8 cellular contexts compared by ENCODE assay signal in genomic region chr12:19431407-19432308, GRCh38. TPM values are rescaled to one million over a fixed set of nuclear protein-coding genes. Genes with fewer than 3 reads are reported as not detected.
A peak's percentile ranks its signal among the peaks of the same experiment; 100 is the strongest.
DNase-seq lines count a peak whose midpoint lies in the region; ATAC-seq and TF ChIP-seq lines count a peak whose summit lies in the region.

No MANE protein-coding gene starts in this region.

- H3K9me3 Mint-ChIP-seq in stimulated activated naive CD8-positive, alpha-beta T cell treated with anti-CD3 and anti-CD28 coated beads, Interleukin-15, Interleukin-2, amounts not matched to agents 100 ng/mL and 50 ng/mL, for 24 hours: no peaks in the 10 kb centered on the region
- no peaks in the 10 kb centered on the region for H3K9me3 Mint-ChIP-seq in CD8-positive, alpha-beta T cell

- H3K4me3 Mint-ChIP-seq in stimulated activated naive CD8-positive, alpha-beta T cell treated with anti-CD3 and anti-CD28 coated beads, Interleukin-15, Interleukin-2, amounts not matched to agents 100 ng/mL and 50 ng/mL, for 24 hours: peak overlapping the region; percentile 20
- H3K4me3 Mint-ChIP-seq in CD8-positive, alpha-beta T cell: no peak overlapping the region

- no peaks in the 10 kb centered on the region for H3K9me3 ChIP-seq in CD8-positive, alpha-beta T cell (ENCODE audit: low read length)

- peak overlapping the region; percentile 53 for H3K27ac ChIP-seq in 22Rv1
- no peak overlapping the region for H3K27ac ChIP-seq in CD8-positive, alpha-beta T cell (ENCODE audit: low read depth, low read length)

- ATAC-seq in HG03175 (IDR thresholded peaks at IDR 0.05; ENCODE audit: unreplicated experiment): peak; percentile 58
- no peak for ATAC-seq in CD8-positive, alpha-beta T cell
- ATAC-seq in left lobe of liver: no peak

- intact Hi-C loops in CD8-positive, alpha-beta T cell (cut with DNase I, micrococcal nuclease): no loop called here

- peaks cover 35% of the 10 kb centered on the region for H3K4me1 Mint-ChIP-seq in stimulated activated naive CD8-positive, alpha-beta T cell treated with anti-CD3 and anti-CD28 coated beads, Interleukin-15, Interleukin-2, amounts not matched to agents 100 ng/mL and 50 ng/mL, for 24 hours (ENCODE audit: low read depth)
- H3K4me1 Mint-ChIP-seq in CD8-positive, alpha-beta T cell (ENCODE audit: low read depth): peaks cover 17% of the 10 kb centered on the region

- CTCF ChIA-PET in CD8-positive, alpha-beta T cell (lab: Charles Lee): no interaction called here

- H3K27me3 ChIP-seq in CD8-positive, alpha-beta T cell (ENCODE audit: insufficient read depth, low read length): no peaks in the 10 kb centered on the region

- H3K36me3 Mint-ChIP-seq in stimulated activated naive CD8-positive, alpha-beta T cell treated with anti-CD3 and anti-CD28 coated beads, Interleukin-15, Interleukin-2, amounts not matched to agents 100 ng/mL and 50 ng/mL, for 24 hours (ENCODE audit: low read depth): no peaks in the 10 kb centered on the region
- H3K36me3 Mint-ChIP-seq in CD8-positive, alpha-beta T cell: no peaks in the 10 kb centered on the region

- in situ Hi-C loops in GM13977 (cut with MboI; ENCODE audit: low pct_unique_long_range_greater_than_20kb, low sequenced_read_pairs, unreplicated experiment): no loop called here

- H3K27ac Mint-ChIP-seq in stimulated activated naive CD8-positive, alpha-beta T cell treated with anti-CD3 and anti-CD28 coated beads, Interleukin-15, Interleukin-2, amounts not matched to agents 100 ng/mL and 50 ng/mL, for 24 hours: peak overlapping the region; percentile 97
- no peak overlapping the region for H3K27ac Mint-ChIP-seq in CD8-positive, alpha-beta T cell

- POLR2A ChIA-PET in CD8-positive, alpha-beta T cell (lab: Charles Lee): no interaction called here

- DNase-seq in GM13977 (ENCODE audit: low spot score) (peak; percentile 45), fibroblast of the aortic adventitia (ENCODE audit: low read depth) (peak; percentile 84), left lobe of liver (ENCODE audit: low spot score) (no peak)
- peak; percentile 40 for DNase-seq in activated CD4-positive, CD25-positive, alpha-beta regulatory T cell treated with anti-CD3 and anti-CD28 coated beads, Interleukin-2, amount 50 U/mL, for 72 hours
- no peak for DNase-seq in CD8-positive, alpha-beta T cell

- peaks cover 9% of the 10 kb centered on the region for H3K4me1 ChIP-seq in CD8-positive, alpha-beta T cell (ENCODE audit: insufficient read depth, low read length)

- TF ChIP-seq CTCF in 22Rv1 (IDR thresholded peaks at IDR 0.05) (no peak), GM13977 (IDR thresholded peaks at IDR 0.05; ENCODE audit: extremely low read depth, insufficient read depth, missing control alignments) (no peak), fibroblast of the aortic adventitia (IDR thresholded peaks at IDR 0.05; ENCODE audit: insufficient read depth, low read length) (no peak)
- TF ChIP-seq CTCF in CD8-positive, alpha-beta T cell (IDR thresholded peaks at IDR 0.05): no peak

- no peak overlapping the region for H3K4me3 ChIP-seq in fibroblast of the aortic adventitia (ENCODE audit: low read depth, low read length)
- H3K4me3 ChIP-seq in CD8-positive, alpha-beta T cell (ENCODE audit: low read depth, low read length): no peak overlapping the region

- H3K36me3 ChIP-seq in CD8-positive, alpha-beta T cell (ENCODE audit: insufficient read depth, low read length): no peaks in the 10 kb centered on the region

- H3K27me3 Mint-ChIP-seq in stimulated activated naive CD8-positive, alpha-beta T cell treated with anti-CD3 and anti-CD28 coated beads, Interleukin-15, Interleukin-2, amounts not matched to agents 100 ng/mL and 50 ng/mL, for 24 hours: no peaks in the 10 kb centered on the region
- H3K27me3 Mint-ChIP-seq in CD8-positive, alpha-beta T cell (ENCODE audit: low read depth): no peaks in the 10 kb centered on the region

RNA-seq across cellular contexts. Expression of gene AEBP2, which starts 7.6 kb away (rescaled TPM):
- 17.9 and 72.5 TPM in 2 replicates for total RNA-seq in fibroblast of the aortic adventitia (ENCODE audit: low replicate concordance)
- total RNA-seq in CD8-positive, alpha-beta T cell: 10 to 100 TPM; 54.0 to 57.9 TPM
- total RNA-seq in left lobe of liver: 8.5 TPM

Comparison
In these comparisons a context has a peak if more than half of its experiments do, and no peak if none do; other contexts are left out.
1. DNase-seq: peak in GM13977 (single experiment), activated CD4-positive, CD25-positive, alpha-beta regulatory T cell treated with anti-CD3 and anti-CD28 coated beads, Interleukin-2, amount 50 U/mL, for 72 hours (single experiment) and fibroblast of the aortic adventitia (single experiment); none in CD8-positive, alpha-beta T cell (0 of 7) and left lobe of liver (single experiment).